8 cellular contexts compared by ENCODE assay signal in the genomic region with DNA sequence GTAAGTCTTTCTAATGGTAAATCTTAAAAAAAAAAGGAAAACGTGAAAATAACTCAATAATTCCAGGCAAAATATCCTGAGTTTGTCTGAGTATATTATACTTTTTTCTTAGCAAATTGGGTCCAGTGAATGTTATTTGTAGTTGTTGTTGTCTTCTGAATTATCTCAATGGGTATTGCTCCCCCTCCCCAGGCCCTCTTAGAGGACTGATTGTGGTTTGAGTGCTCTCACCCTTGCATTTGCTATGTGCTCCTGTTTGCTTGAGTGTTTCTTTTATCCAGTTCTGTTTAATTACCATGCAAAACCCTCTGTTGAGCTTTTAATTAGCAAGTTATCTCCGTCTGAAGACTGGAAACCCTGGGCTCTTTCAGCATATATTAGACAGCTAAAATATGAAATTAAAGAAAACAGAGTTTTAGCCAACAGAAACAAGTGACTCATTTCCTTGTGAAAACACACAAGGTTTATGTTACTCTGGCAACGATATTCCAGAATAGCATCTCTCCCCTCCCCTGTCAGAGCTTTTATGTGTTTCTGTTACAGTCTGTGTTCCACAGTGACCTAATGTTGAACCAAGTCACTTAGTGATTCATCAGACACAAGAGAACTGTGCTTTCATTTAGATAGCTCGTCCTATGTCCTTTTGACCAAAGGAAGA.
DNase-seq lines count a peak whose midpoint lies in the region; ATAC-seq and TF ChIP-seq lines count a peak whose summit lies in the region.

No MANE protein-coding gene starts in this region.

- H3K4me2 ChIP-seq in fibroblast of lung (ENCODE audit: extremely low read depth, insufficient read depth, low read length) (peak overlapping the region; percentile 77), parathyroid adenoma (ENCODE audit: low read length) (no peak overlapping the region)

- H3K36me3 ChIP-seq in fibroblast of lung (ENCODE audit: control insufficient read depth, insufficient read depth, low read length) (no peaks in the 10 kb centered on the region), parathyroid adenoma (ENCODE audit: control insufficient read depth, insufficient read depth, low read length) (no peaks in the 10 kb centered on the region)

- DNase-seq in AG09319 (ENCODE audit: extremely low read depth, low read depth) (peak; percentile 93), SIG-M5 treated with dmso at 0.1 percent for 504 hours (lab: John Stamatoyannopoulos, UW; ENCODE audit: unreplicated experiment) (peak; percentile 71), fibroblast of lung (ENCODE audit: low read depth in 2 of 2) (peak; percentile 99), 8988T (no peak), mesenteric fat pad (ENCODE audit: low spot score) (no peak)

- H3K27ac ChIP-seq in fibroblast of lung (ENCODE audit: insufficient read depth, low read length) (peak overlapping the region; percentile 77), parathyroid adenoma (peak overlapping the region; percentile 48)

- H3K9me3 ChIP-seq in fibroblast of lung (ENCODE audit: control insufficient read depth, insufficient read depth, low read depth, low read length) (no peaks in the 10 kb centered on the region), parathyroid adenoma (ENCODE audit: control insufficient read depth, low read length) (no peaks in the 10 kb centered on the region)

- H3K4me1 ChIP-seq in fibroblast of lung (ENCODE audit: control insufficient read depth, extremely low read depth, insufficient read depth, low read length) (peaks cover 9% of the 10 kb centered on the region), parathyroid adenoma (peaks cover 3% of the 10 kb centered on the region)

- H3K4me3 ChIP-seq in fibroblast of lung (replicated peaks in 1 of 4; ENCODE audit: control extremely low read depth in 1 of 4, insufficient read depth in 1 of 4, low read depth in 3 of 4, low read length in 4 of 4), result peak overlapping the region in 2 of 4 experiments; percentile 32 to 38
- H3K4me3 ChIP-seq in parathyroid adenoma (ENCODE audit: low read depth, low read length), result no peak overlapping the region

- no peaks in the 10 kb centered on the region for H4K20me1 ChIP-seq in fibroblast of lung (ENCODE audit: control insufficient read depth, extremely low read depth, insufficient read depth, low read length)

- ATAC-seq in GM18868 (IDR thresholded peaks at IDR 0.05; ENCODE audit: unreplicated experiment) (peak; percentile 94), HG03469 (IDR thresholded peaks at IDR 0.05; ENCODE audit: unreplicated experiment) (peak; percentile 57)

- H3K9ac ChIP-seq in fibroblast of lung (ENCODE audit: insufficient read depth, low read length) (peak overlapping the region; percentile 21), parathyroid adenoma (no peak overlapping the region)

- no peak overlapping the region for H2AFZ ChIP-seq in fibroblast of lung (ENCODE audit: low read length)
- peak overlapping the region; percentile 54 for H2AFZ ChIP-seq in parathyroid adenoma

- no peak for TF ChIP-seq CTCF in AG09319 (IDR thresholded peaks at IDR 0.05; ENCODE audit: low read depth, low read length)
- no peak for TF ChIP-seq CTCF in fibroblast of lung (conservative IDR thresholded peaks at IDR 0.05 in 1 of 2, IDR thresholded peaks at IDR 0.05 in 1 of 2; ENCODE audit: low read depth in 1 of 2, low read length in 2 of 2)
- TF ChIP-seq CTCF in parathyroid adenoma (IDR thresholded peaks at IDR 0.05), result no peak

- H3K27me3 ChIP-seq in fibroblast of lung (ENCODE audit: control insufficient read depth, insufficient read depth, low read length) (no peaks in the 10 kb centered on the region), parathyroid adenoma (ENCODE audit: control insufficient read depth, insufficient read depth, low read length) (no peaks in the 10 kb centered on the region)

- H3K79me2 ChIP-seq in fibroblast of lung (ENCODE audit: control insufficient read depth, insufficient read depth, low read length), result no peaks in the 10 kb centered on the region
- no peaks in the 10 kb centered on the region for H3K79me2 ChIP-seq in parathyroid adenoma

Comparison
In these comparisons a context has a peak if more than half of its experiments do, and no peak if none do; other contexts are left out.
1. DNase-seq: peak in AG09319 (single experiment), SIG-M5 treated with dmso at 0.1 percent for 504 hours (single experiment) and fibroblast of lung (2 of 2); none in 8988T (single experiment) and mesenteric fat pad (single experiment).